12 cellular contexts compared by ENCODE assay signal in the genomic region with DNA sequence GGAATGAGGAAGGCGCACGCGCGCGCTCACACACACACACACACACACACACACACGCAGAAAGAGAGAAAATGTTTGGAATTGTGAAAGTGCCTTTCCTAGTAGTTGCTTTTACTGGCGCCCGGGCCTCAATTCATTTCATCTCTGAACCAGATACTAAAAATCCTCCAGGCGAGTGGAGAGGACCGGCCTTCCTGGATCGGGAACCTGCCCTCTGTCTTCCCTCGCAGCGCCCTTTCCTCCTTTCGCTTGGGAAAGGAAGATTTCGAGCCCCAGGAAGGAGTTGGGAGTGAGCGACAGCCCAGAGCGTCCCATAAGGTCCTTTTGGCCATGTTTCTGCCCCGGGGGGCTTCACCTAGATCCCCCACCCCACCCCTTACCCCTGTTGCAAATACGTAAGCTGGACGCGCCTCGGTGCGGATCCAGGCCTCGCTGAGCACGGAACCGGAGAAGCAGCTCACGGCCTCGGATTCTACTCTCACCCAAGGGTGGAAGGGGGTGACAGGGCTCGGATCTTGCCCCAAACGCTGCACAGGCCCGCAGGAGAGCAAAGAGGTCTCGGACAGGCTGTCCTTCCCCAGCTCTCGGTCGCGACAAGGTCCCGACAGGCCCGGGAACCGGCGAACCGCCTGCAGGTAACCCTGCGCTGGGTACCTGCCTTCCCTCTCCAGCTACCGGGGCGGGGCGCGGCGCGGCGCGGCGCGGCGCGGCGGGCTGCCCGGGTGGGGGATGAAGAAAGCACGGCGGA. TPM values are rescaled to one million over a fixed set of nuclear protein-coding genes. Genes with fewer than 3 reads are reported as not detected.
DNase-seq lines count a peak whose midpoint lies in the region; ATAC-seq and TF ChIP-seq lines count a peak whose summit lies in the region.
"Had no signal": no experiment of that assay in that cellular context is flagged by ENCODE, and none has a peak within 500 bp of the region (broad histone marks: within the 10 kb centered on the region; RNA-seq: fewer than 3 reads in every experiment).

No MANE protein-coding gene starts in this region.

- H3K27me3 ChIP-seq in ascending aorta (peaks cover 12% of the 10 kb centered on the region), iPS-20b (ENCODE audit: insufficient read depth, low read length) (peaks cover 100% of the 10 kb centered on the region), sigmoid colon (peaks cover 55 to 100% (median 98%) of the 10 kb centered on the region in 3 donors)

- DNase-seq in EL (peak; percentile 54), ascending aorta (ENCODE audit: low spot score in 2 of 2) (no peak), sigmoid colon (peak; percentile 48), NCI-H2107 (lab: John Stamatoyannopoulos, UW) (no peak), GF-D8 (lab: John Stamatoyannopoulos, UW) (no peak)
- DNase-seq in activated naive CD8-positive, alpha-beta T cell treated with anti-CD3 and anti-CD28 coated beads for 36 hours, result no peak
- DNase-seq: activated CD4-positive, alpha-beta memory T cell treated with anti-CD3 and anti-CD28 coated beads, Interleukin-2, amount 10 ng/mL, durations not matched to agents 7 days and 5 days; HCEC 1CT; NCI-H2029 treated with DMSO at 0.1 percent for 48 hours; nucleus accumbens had no signal

- WGBS in sigmoid colon, 2 donors, result 18 to 35% methylated on average over 57 of the region's 57 CpGs

- H3K4me3 ChIP-seq in ascending aorta, result peak overlapping the region; percentile 41 to 42
- peak overlapping the region; percentile 46; the same call in 1 of the 2 replicates for H3K4me3 ChIP-seq in iPS-20b (ENCODE audit: low read length)
- H3K4me3 ChIP-seq in sigmoid colon, result peak overlapping the region; percentile 2 to 35 (median 32)

- no peak for TF ChIP-seq EP300 in sigmoid colon (IDR thresholded peaks at IDR 0.05)

- H3K27me3 Mint-ChIP-seq in activated naive CD8-positive, alpha-beta T cell treated with anti-CD3 and anti-CD28 coated beads for 36 hours, result peaks cover 95% of the 10 kb centered on the region

- H3K36me3 Mint-ChIP-seq in activated naive CD8-positive, alpha-beta T cell treated with anti-CD3 and anti-CD28 coated beads for 36 hours, result peaks cover 2% of the 10 kb centered on the region

- H3K4me1 ChIP-seq in ascending aorta, result peaks cover 0 to 2% of the 10 kb centered on the region in 2 donors
- peaks cover 19% of the 10 kb centered on the region for H3K4me1 ChIP-seq in iPS-20b (ENCODE audit: insufficient read depth, low read length)
- peaks cover 0 to 17% (median 13%) of the 10 kb centered on the region in 4 donors for H3K4me1 ChIP-seq in sigmoid colon

- no peak for TF ChIP-seq CTCF in ascending aorta (IDR thresholded peaks at IDR 0.05)
- TF ChIP-seq CTCF in sigmoid colon (IDR thresholded peaks at IDR 0.05), result no peak

- no peak overlapping the region for H3K9ac ChIP-seq in iPS-20b (ENCODE audit: low read depth, low read length)

- no peak overlapping the region for H3K27ac Mint-ChIP-seq in activated naive CD8-positive, alpha-beta T cell treated with anti-CD3 and anti-CD28 coated beads for 36 hours
- H3K27ac Mint-ChIP-seq: activated CD4-positive, alpha-beta memory T cell treated with anti-CD3 and anti-CD28 coated beads, Interleukin-2, amount 10 ng/mL, durations not matched to agents 7 days and 5 days had no signal

- H3K36me3 ChIP-seq in ascending aorta, result no peaks in the 10 kb centered on the region
- H3K36me3 ChIP-seq in iPS-20b (ENCODE audit: insufficient read depth, low read depth, low read length), result no peaks in the 10 kb centered on the region
- no peaks in the 10 kb centered on the region for H3K36me3 ChIP-seq in sigmoid colon

- H3K9me3 Mint-ChIP-seq in activated naive CD8-positive, alpha-beta T cell treated with anti-CD3 and anti-CD28 coated beads for 36 hours, result no peaks in the 10 kb centered on the region
- H3K9me3 Mint-ChIP-seq: activated CD4-positive, alpha-beta memory T cell treated with anti-CD3 and anti-CD28 coated beads, Interleukin-2, amount 10 ng/mL, durations not matched to agents 7 days and 5 days had no signal

- H3K27ac ChIP-seq in ascending aorta (no peak overlapping the region), iPS-20b (ENCODE audit: low read length) (no peak overlapping the region), sigmoid colon (peak overlapping the region in 2 of 4 donors; percentile 14 to 49)

- peaks cover 2% of the 10 kb centered on the region for H3K4me1 Mint-ChIP-seq in activated naive CD8-positive, alpha-beta T cell treated with anti-CD3 and anti-CD28 coated beads for 36 hours
- H3K4me1 Mint-ChIP-seq: activated CD4-positive, alpha-beta memory T cell treated with anti-CD3 and anti-CD28 coated beads, Interleukin-2, amount 10 ng/mL, durations not matched to agents 7 days and 5 days had no signal

- H3K9me3 ChIP-seq in ascending aorta, result no peaks in the 10 kb centered on the region
- no peaks in the 10 kb centered on the region; the same call in 1 of the 2 replicates for H3K9me3 ChIP-seq in iPS-20b (ENCODE audit: insufficient read depth, low read depth, low read length)
- H3K9me3 ChIP-seq in sigmoid colon, result no peaks in the 10 kb centered on the region

- TF ChIP-seq POLR2A in sigmoid colon (IDR thresholded peaks at IDR 0.05), result no peak

- intact Hi-C loops in ascending aorta (cut with DNase I) (no loop called here), sigmoid colon (cut with DNase I) (no loop called here)

- H3K4me3 Mint-ChIP-seq in activated naive CD8-positive, alpha-beta T cell treated with anti-CD3 and anti-CD28 coated beads for 36 hours, result no peak overlapping the region
- H3K4me3 Mint-ChIP-seq: activated CD4-positive, alpha-beta memory T cell treated with anti-CD3 and anti-CD28 coated beads, Interleukin-2, amount 10 ng/mL, durations not matched to agents 7 days and 5 days had no signal

- no peak for ATAC-seq in GM18873 (IDR thresholded peaks at IDR 0.05; ENCODE audit: low FRiP score, unreplicated experiment)

RNA-seq across cellular contexts. Expression of gene TBX3, which starts 8.0 kb away (rescaled TPM):
- total RNA-seq in ascending aorta (20.0 TPM), sigmoid colon (1 to 10 TPM; 6.2 to 9.7 (median 7.6) TPM)
- polyA plus RNA-seq in sigmoid colon, result 1 to 10 TPM; 2.3 to 5.3 (median 2.4) TPM
- total RNA-seq in activated naive CD8-positive, alpha-beta T cell treated with anti-CD3 and anti-CD28 coated beads for 36 hours, result not detected
- total RNA-seq: activated CD4-positive, alpha-beta memory T cell treated with anti-CD3 and anti-CD28 coated beads, Interleukin-2, amount 10 ng/mL, durations not matched to agents 7 days and 5 days had no signal

Comparison
In these comparisons a context has a peak if more than half of its experiments do, and no peak if none do; other contexts are left out.
1. DNase-seq: peak in EL (single experiment) and sigmoid colon (single experiment); none in ascending aorta (0 of 2), NCI-H2107 (single experiment), GF-D8 (single experiment) and activated naive CD8-positive, alpha-beta T cell treated with anti-CD3 and anti-CD28 coated beads for 36 hours (single experiment).
2. RNA of gene TBX3, which starts 8.0 kb away (total RNA-seq): 20.0 TPM in ascending aorta (single experiment) and 6.2 to 9.7 TPM in sigmoid colon; not detected in activated naive CD8-positive, alpha-beta T cell treated with anti-CD3 and anti-CD28 coated beads for 36 hours; every median in the first group is over 4 times any median in the second.
3. Peak in every context shown above with its lines, with median percentiles within 50 percentile points of each other: H3K4me3 ChIP-seq.